Comparison of ENCODE assay signal across 17 cellular contexts in the genomic region with DNA sequence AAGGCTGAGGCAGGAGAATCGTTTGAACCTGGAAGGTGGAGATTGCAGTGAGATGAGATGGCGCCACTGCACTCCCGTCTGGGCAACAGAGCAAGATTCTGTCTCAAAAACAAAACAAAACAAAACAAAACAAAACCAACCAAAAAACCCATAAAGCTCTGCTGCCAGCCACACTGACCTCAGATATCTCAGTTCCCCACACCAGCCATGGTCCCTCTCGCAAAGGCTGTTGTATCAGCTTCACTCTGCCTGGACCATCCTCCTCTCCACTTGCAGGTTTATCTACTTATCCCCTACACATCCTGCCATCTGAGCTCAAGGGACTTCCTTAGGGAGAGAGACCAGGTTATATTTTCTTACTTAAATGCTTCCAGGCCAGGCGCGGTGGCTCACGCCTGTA. TPM values are rescaled to one million over a fixed set of nuclear protein-coding genes. Genes with fewer than 3 reads are reported as not detected.
DNase-seq lines count a peak whose midpoint lies in the region; ATAC-seq, FAIRE-seq and TF ChIP-seq lines count a peak whose summit lies in the region.
"Had no signal": no experiment of that assay in that cellular context is flagged by ENCODE, and none has a peak within 500 bp of the region (broad histone marks: within the 10 kb centered on the region; RNA-seq: fewer than 3 reads in every experiment).

No MANE protein-coding gene starts in this region.

- RAD21 ChIA-PET in GM12878 (lab: Charles Lee; ENCODE audit: unreplicated experiment), result interaction anchor here (2.0 kb wide), 1 partner anchor 26 kb away, joined by 6 read pairs; a partner anchor contains a TSS

- intact Hi-C loops in GM12878 (cut with micrococcal nuclease; ENCODE audit: unreplicated experiment), result no loop called here
- intact Hi-C loops in sciatic nerve (cut with DNase I), result no loop called here

- no peaks in the 10 kb centered on the region for H3K9me3 ChIP-seq in GM12878 (replicated peaks; ENCODE audit: control insufficient read depth, insufficient read depth, low read length)
- H3K9me3 ChIP-seq: BLaER1 had no signal

- ATAC-seq in GM19468 (IDR thresholded peaks at IDR 0.05; ENCODE audit: extremely low read depth, unreplicated experiment) (peak; percentile 17), GM12878 (peak; percentile 69), sciatic nerve (no peak), HG03520 (IDR thresholded peaks at IDR 0.05; ENCODE audit: unreplicated experiment) (no peak)
- ATAC-seq: GM23338 had no signal

- POLR2A ChIA-PET in GM12878 (lab: Charles Lee), result no interaction called here

- TF ChIP-seq CTCF in GM12865 (IDR thresholded peaks at IDR 0.05; ENCODE audit: insufficient read depth, low read depth, low read length, missing control alignments) (no peak), GM12878 (IDR thresholded peaks at IDR 0.05 in 2 of 3, conservative IDR thresholded peaks at IDR 0.05 in 1 of 3; ENCODE audit: control insufficient read depth in 2 of 3, extremely low read depth in 1 of 3, insufficient read depth in 1 of 3, low read depth in 3 of 3, low read length in 3 of 3) (no peak)

- no peaks in the 10 kb centered on the region for H3K4me1 ChIP-seq in GM12878 (ENCODE audit: control insufficient read depth, insufficient read depth, low read length)

- H4K20me1 ChIP-seq in GM12878 (ENCODE audit: control insufficient read depth, insufficient read depth), result no peaks in the 10 kb centered on the region
- H4K20me1 ChIP-seq: BLaER1 had no signal

- BruUV-seq in GM12878 (replicated peaks; lab: Mats Ljungman, UMichigan), result no TSS peak

- no peak for TF ChIP-seq EP300 in GM12878 (IDR thresholded peaks at IDR 0.05; ENCODE audit: borderline replicate concordance in 1 of 2, control insufficient read depth in 1 of 2, low read depth in 2 of 2, low read length in 2 of 2)

- no peak overlapping the region for H3K9ac ChIP-seq in GM12878 (ENCODE audit: control insufficient read depth, insufficient read depth, low read length)
- H3K9ac ChIP-seq: BLaER1 had no signal

- 51% methylated on average over 7 of the region's 7 CpGs for WGBS in GM12878 (ENCODE audit: insufficient coverage, insufficient replicate concordance, low lambda C conversion rate, missing lambda C conversion rate)

- DNase-seq in GM12865 (ENCODE audit: low read depth), result peak; percentile 52
- no peak for DNase-seq in GM12878 (ENCODE audit: low read depth, low spot score)
- peak; percentile 13 for DNase-seq in sciatic nerve (ENCODE audit: low spot score)
- DNase-seq in stimulated activated CD4-positive, alpha-beta T cell treated with anti-CD3 and anti-CD28 coated beads, Interleukin-2, amount 100 ng/mL, for 24 hours, result no peak
- DNase-seq in G401 (ENCODE audit: low spot score), result no peak
- DNase-seq in NCI-H2029 treated with DMSO at 0.1 percent for 48 hours (lab: John Stamatoyannopoulos, UW), result no peak
- DNase-seq: 8988T; AML-193; CD8-positive, alpha-beta memory T cell; DMS79; H7; IMR-90 had no signal

- SMC1A ChIA-PET in GM12878 (lab: Charles Lee; ENCODE audit: uncharacterized antibody, unreplicated experiment), result interaction anchor here (0.9 kb wide), 1 partner anchor 33 kb away, joined by 3 read pairs; no protein-coding TSS in a partner anchor

- no peak for FAIRE-seq in GM12878 (lab: Jason Lieb, UNC)
- FAIRE-seq: G401.6 had no signal

- H3K4me3 ChIP-seq in GM12865 (ENCODE audit: low read depth, low read length), result no peak overlapping the region
- H3K4me3 ChIP-seq in GM12878, result no peak overlapping the region
- H3K4me3 ChIP-seq: BLaER1, GM23338 had no signal

- H3K27ac ChIP-seq in GM12878 (ENCODE audit: control insufficient read depth, insufficient read depth), result no peak overlapping the region
- H3K27ac ChIP-seq: BLaER1 had no signal

- in situ Hi-C loops in GM12878 (cut with MboI) (no loop called here), G401 (cut with HindIII; ENCODE audit: low sequenced_read_pairs) (no loop called here)

- H3K79me2 ChIP-seq in GM12878 (ENCODE audit: control insufficient read depth, insufficient read depth, low read length), result no peaks in the 10 kb centered on the region

- CTCF ChIA-PET in GM12878 (lab: Yijun Ruan, JAX), result interaction anchor here (1.0 kb wide), 1 partner anchor 506 kb away, joined by 3 read pairs; no protein-coding TSS in a partner anchor

- peaks cover 2% of the 10 kb centered on the region in 2 experiments; a peak in 1 of 4 replicates for H3K27me3 ChIP-seq in GM12878 (replicated peaks in 1 of 2; ENCODE audit: control insufficient read depth in 2 of 2, insufficient read depth in 2 of 2, low read length in 1 of 2)
- H3K27me3 ChIP-seq: BLaER1 had no signal

- TF ChIP-seq RAD21 in GM12878 (IDR thresholded peaks at IDR 0.05; ENCODE audit: insufficient read depth, low read depth, low read length), result no peak

- no peak for TF ChIP-seq POLR2A in GM12878 (IDR thresholded peaks at IDR 0.05; ENCODE audit: low read depth, low read length)

- H2AFZ ChIP-seq in GM12878 (ENCODE audit: control insufficient read depth, low read depth, low read length), result no peak overlapping the region
- H2AFZ ChIP-seq: GM23338 had no signal

- no peak overlapping the region for H3K4me2 ChIP-seq in GM12878 (ENCODE audit: control insufficient read depth, insufficient read depth)
- H3K4me2 ChIP-seq: GM23338 had no signal

- H3K36me3 ChIP-seq in GM12878 (ENCODE audit: control insufficient read depth in 2 of 2, insufficient read depth in 2 of 2, low read length in 1 of 2), result no peaks in the 10 kb centered on the region
- H3K36me3 ChIP-seq: BLaER1 had no signal

TF ChIP-seq in GM12878, 131 proteins besides CTCF, POLR2A, EP300 and RAD21 (continues in another document):
- TF ChIP-seq YY1 (IDR thresholded peaks at IDR 0.05; ENCODE audit: low read depth, low read length) (no peak), CBX5 (IDR thresholded peaks at IDR 0.05; ENCODE audit: low read depth) (no peak), NFIC (IDR thresholded peaks at IDR 0.05; ENCODE audit: low read depth, low read length) (no peak), ASH2L (IDR thresholded peaks at IDR 0.05; ENCODE audit: borderline replicate concordance, low read depth) (no peak)

RNA-seq across cellular contexts. Expression of a gene that starts 11.1 kb away (rescaled TPM):
- 16.5 and 17.6 TPM in 2 replicates for total RNA-seq in GM12878 (2013; cell fraction: nucleolus; rRNA removed)
- total RNA-seq in GM12878 (2014; rRNA removed) (2.6 and 3.1 TPM in 2 replicates), GM12878 (2014; rRNA removed; fragmentation: Illumina TruSeq; extraction: Trizol) (3.0 and 3.3 TPM in 2 replicates), GM12878 (2021) (3.7 and 4.7 TPM in 2 replicates), sciatic nerve (13.2 TPM)
- 1.3 TPM for polyA plus RNA-seq in GM12878 (2011; ENCODE audit: low read depth)
- polyA plus RNA-seq in GM12878 (2011; rRNA removed) (2.5 and 4.1 TPM in 2 replicates), GM12878 (2014; fragmentation: Illumina TruSeq; extraction: Trizol) (3.6 and 7.0 TPM in 2 replicates), GM12878 (2014; fragmentation: Nextera tagmentation; extraction: Ambion mirVana) (1 to 10 TPM; 2.0 to 5.8 TPM), GM12878 (2014; rRNA removed) (1.9 and 2.6 TPM in 2 replicates), GM12878 (2016; fragmentation: Nextera tagmentation; extraction: Ambion mirVana) (1 to 10 TPM; 6.7 TPM)
- polyA plus RNA-seq in GM12878 (2011; cell fraction: cytosol; rRNA removed), result 3.5 and 4.6 TPM in 2 replicates
- 10.9 and 12.8 TPM in 2 replicates for polyA plus RNA-seq in GM12878 (2011; cell fraction: nucleus; rRNA removed)
- polyA plus RNA-seq in GM12878 (2012), result 2.1 and 3.8 TPM in 2 replicates
- polyA minus RNA-seq in GM12878 (2011; rRNA and poly(A)+ RNA removed), result 5.2 and 8.1 TPM in 2 replicates
- 1.9 and 3.8 TPM in 2 replicates for polyA minus RNA-seq in GM12878 (2011; cell fraction: cytosol; rRNA and poly(A)+ RNA removed)
- polyA minus RNA-seq in GM12878 (2011; cell fraction: nucleus; rRNA and poly(A)+ RNA removed), result 3.9 and 6.8 TPM in 2 replicates
- total RNA-seq in G401 (2014; rRNA removed; shearing (Covaris generic)), result 0.98 and 4.2 TPM in 2 replicates

RNA-seq across cellular contexts. Expression of a gene that starts 13.8 kb away (rescaled TPM):
- total RNA-seq in GM12878 (2013; cell fraction: nucleolus; rRNA removed), result 0.15 TPM in 1 of 2 replicates, not detected in the other
- total RNA-seq in GM12878 (2014; rRNA removed) (0.44 and 0.56 TPM in 2 replicates), GM12878 (2014; rRNA removed; fragmentation: Illumina TruSeq; extraction: Trizol) (0.05 and 0.09 TPM in 2 replicates), GM12878 (2021) (0.29 and 0.62 TPM in 2 replicates), sciatic nerve (30.8 TPM)
- 0.33 TPM for polyA plus RNA-seq in GM12878 (2011; ENCODE audit: low read depth)
- polyA plus RNA-seq in GM12878 (2011; rRNA removed) (1.1 and 1.6 TPM in 2 replicates), GM12878 (2014; fragmentation: Illumina TruSeq; extraction: Trizol) (0.05 and 0.10 TPM in 2 replicates), GM12878 (2014; fragmentation: Nextera tagmentation; extraction: Ambion mirVana) (under 1 TPM; 0.07 to 0.23 TPM), GM12878 (2014; rRNA removed) (0.08 and 0.38 TPM in 2 replicates), GM12878 (2016; fragmentation: Nextera tagmentation; extraction: Ambion mirVana) (under 1 TPM; 0.26 to 0.86 TPM)
- polyA plus RNA-seq in GM12878 (2011; cell fraction: cytosol; rRNA removed), result 2.1 and 2.7 TPM in 2 replicates
- polyA plus RNA-seq in GM12878 (2011; cell fraction: nucleus; rRNA removed), result 3.6 and 5.1 TPM in 2 replicates
- 0.76 and 1.2 TPM in 2 replicates for polyA plus RNA-seq in GM12878 (2012)
- polyA minus RNA-seq in GM12878 (2011; rRNA and poly(A)+ RNA removed), result 3.9 and 6.3 TPM in 2 replicates
- polyA minus RNA-seq in GM12878 (2011; cell fraction: cytosol; rRNA and poly(A)+ RNA removed), result 0.27 and 1.2 TPM in 2 replicates
- polyA minus RNA-seq in GM12878 (2011; cell fraction: nucleus; rRNA and poly(A)+ RNA removed), result 0.77 and 0.85 TPM in 2 replicates
- 2.3 and 9.7 TPM in 2 replicates for total RNA-seq in G401 (2014; rRNA removed; shearing (Covaris generic))

RNA-seq across cellular contexts. Expression of a gene that starts 25.4 kb away (rescaled TPM):
- 35.7 and 41.6 TPM in 2 replicates for total RNA-seq in GM12878 (2013; cell fraction: nucleolus; rRNA removed)
- total RNA-seq in GM12878 (2014; rRNA removed) (20.7 and 21.4 TPM in 2 replicates), GM12878 (2014; rRNA removed; fragmentation: Illumina TruSeq; extraction: Trizol) (19.1 and 20.6 TPM in 2 replicates), GM12878 (2021) (24.7 and 31.2 TPM in 2 replicates), sciatic nerve (46.4 TPM)
- 8.8 TPM for polyA plus RNA-seq in GM12878 (2011; ENCODE audit: low read depth)
- polyA plus RNA-seq in GM12878 (2011; rRNA removed) (7.3 and 9.4 TPM in 2 replicates), GM12878 (2014; fragmentation: Illumina TruSeq; extraction: Trizol) (17.5 and 20.1 TPM in 2 replicates), GM12878 (2014; fragmentation: Nextera tagmentation; extraction: Ambion mirVana) (1 to 10 TPM; 4.2 to 6.7 TPM), GM12878 (2014; rRNA removed) (20.7 and 21.9 TPM in 2 replicates), GM12878 (2016; fragmentation: Nextera tagmentation; extraction: Ambion mirVana) (10 to 100 TPM; 15.2 to 20.3 TPM)
- polyA plus RNA-seq in GM12878 (2011; cell fraction: cytosol; rRNA removed), result 7.2 and 7.7 TPM in 2 replicates
- polyA plus RNA-seq in GM12878 (2011; cell fraction: nucleus; rRNA removed), result 39.6 and 44.2 TPM in 2 replicates
- polyA plus RNA-seq in GM12878 (2012), result 10.6 and 11.9 TPM in 2 replicates
- polyA minus RNA-seq in GM12878 (2011; rRNA and poly(A)+ RNA removed), result 10.6 and 14.2 TPM in 2 replicates
- 5.3 and 6.9 TPM in 2 replicates for polyA minus RNA-seq in GM12878 (2011; cell fraction: cytosol; rRNA and poly(A)+ RNA removed)
- polyA minus RNA-seq in GM12878 (2011; cell fraction: nucleus; rRNA and poly(A)+ RNA removed), result 5.8 and 12.5 TPM in 2 replicates
- total RNA-seq in G401 (2014; rRNA removed; shearing (Covaris generic)), result 49.5 and 54.7 TPM in 2 replicates

Comparison
In these comparisons a context has a peak if more than half of its experiments do, and no peak if none do; other contexts are left out.
1. DNase-seq: peak in GM12865 (single experiment) and sciatic nerve (single experiment); none in GM12878 (single experiment), stimulated activated CD4-positive, alpha-beta T cell treated with anti-CD3 and anti-CD28 coated beads, Interleukin-2, amount 100 ng/mL, for 24 hours (0 of 2), G401 (single experiment) and NCI-H2029 treated with DMSO at 0.1 percent for 48 hours (single experiment).
2. ATAC-seq: peak in GM19468 (single experiment) and GM12878 (single experiment); none in sciatic nerve (single experiment) and HG03520 (single experiment).